In the genomic region with DNA sequence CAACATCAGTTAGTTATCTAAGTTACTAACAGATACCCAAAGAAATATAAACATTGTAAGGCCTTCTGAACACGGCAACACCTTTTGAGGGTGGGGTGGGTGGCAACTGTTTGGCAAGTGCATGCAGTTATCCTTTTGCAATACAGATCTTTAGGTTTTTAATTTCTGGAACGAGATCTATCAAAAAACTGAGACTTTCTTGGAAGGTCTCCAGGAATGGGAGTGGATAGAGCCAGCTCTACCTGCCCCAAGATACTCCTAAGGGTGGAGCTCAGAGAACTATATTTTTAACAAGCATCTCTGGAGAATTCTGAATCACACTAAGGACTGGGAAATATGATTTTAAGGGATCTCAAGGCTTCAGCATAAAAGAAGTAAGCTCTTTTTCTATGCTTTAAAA, we compare ENCODE assay signal across 28 cellular contexts.
"Had no signal": no experiment of that assay in that cellular context is flagged by ENCODE, and none has a peak within 500 bp of the region (broad histone marks: within the 10 kb centered on the region; RNA-seq: fewer than 3 reads in every experiment).

No MANE protein-coding gene starts in this region.

- H3K4me1 ChIP-seq: neural progenitor cell, parathyroid adenoma, right lobe of liver, sigmoid colon, spleen, suprapubic skin, testis, tibial artery, upper lobe of right lung, uterus had no signal

- DNase-seq: natural killer cell; occipital lobe; ovary; posterior cingulate gyrus; psoas muscle; right cardiac atrium; right lobe of liver; sigmoid colon; spleen; stimulated activated CD4-positive, alpha-beta T cell treated with anti-CD3 and anti-CD28 coated beads, Interleukin-12 subunit alpha, Interleukin-12 subunit beta, amount 100 ng/mL, for 4 hours; stimulated activated CD4-positive, alpha-beta T cell treated with anti-CD3 and anti-CD28 coated beads, Interleukin-1b, Interleukin-23, amount 100 ng/mL, for 48 hours; stimulated activated CD4-positive, alpha-beta T cell treated with anti-CD3 and anti-CD28 coated beads, Interleukin-4, amount 100 ng/mL, for 1 hour; stimulated activated CD4-positive, alpha-beta T cell treated with anti-CD3 and anti-CD28 coated beads, Interleukin-4, amount 100 ng/mL, for 4 hours; stimulated activated CD8-positive, alpha-beta memory T cell treated with anti-CD3 and anti-CD28 coated beads, Interleukin-4, amount 100 ng/mL, for 48 hours; stimulated activated naive CD4-positive, alpha-beta T cell; stimulated activated naive CD8-positive, alpha-beta T cell treated with anti-CD3 and anti-CD28 coated beads, Interleukin-15, amount 100 ng/mL, for 72 hours; stimulated activated naive CD8-positive, alpha-beta T cell treated with anti-CD3 and anti-CD28 coated beads, Interleukin-15, Interleukin-2, amounts not matched to agents 100 U/mL and 50 U/mL, for 24 hours; substantia nigra; testis; tibial artery; transverse colon; upper lobe of right lung; uterus had no signal

- H3K36me3 ChIP-seq: neural progenitor cell, ovary, right lobe of liver, sigmoid colon, spleen, suprapubic skin, tibial artery, transverse colon, upper lobe of right lung, uterus had no signal

- H3K9me3 ChIP-seq: ovary, psoas muscle, right lobe of liver, sigmoid colon, spleen, suprapubic skin, testis, tibial artery, transverse colon, upper lobe of right lung, uterus had no signal

- H3K4me2 ChIP-seq: neural progenitor cell, smooth muscle cell had no signal

- H3K27ac ChIP-seq: neural progenitor cell, ovary, parathyroid adenoma, psoas muscle, right lobe of liver, sigmoid colon, spleen, testis, tibial artery, transverse colon, upper lobe of right lung, uterus had no signal

- ATAC-seq: natural killer cell; psoas muscle; right cardiac atrium; right lobe of liver; stimulated activated memory B cell treated with anti-CD40 and anti-IgM and Interleukin-4, amounts not matched to agents 10 μg/mL and 1 μg/mL and 100 μg/mL, for 72 hours; stimulated activated naive CD8-positive, alpha-beta T cell treated with anti-CD3 and anti-CD28 coated beads, Interleukin-15, amount 100 ng/mL, for 72 hours; stimulated activated naive CD8-positive, alpha-beta T cell treated with anti-CD3 and anti-CD28 coated beads, Interleukin-15, Interleukin-2, amounts not matched to agents 100 U/mL and 50 U/mL, for 24 hours; upper lobe of right lung had no signal

- H2AFZ ChIP-seq: neural progenitor cell, parathyroid adenoma had no signal

- H3K27me3 ChIP-seq: neural progenitor cell, ovary, right lobe of liver, sigmoid colon, spleen, suprapubic skin, testis, tibial artery, transverse colon, upper lobe of right lung, uterus had no signal

- H3K4me3 ChIP-seq: neural progenitor cell, ovary, psoas muscle, right lobe of liver, sigmoid colon, smooth muscle cell, spleen, suprapubic skin, testis, tibial artery, transverse colon, upper lobe of right lung, uterus had no signal

- H3K9ac ChIP-seq: neural progenitor cell, parathyroid adenoma had no signal

- H3K79me2 ChIP-seq: parathyroid adenoma had no signal
